Comparison of ENCODE assay signal across 14 cellular contexts in the genomic region with DNA sequence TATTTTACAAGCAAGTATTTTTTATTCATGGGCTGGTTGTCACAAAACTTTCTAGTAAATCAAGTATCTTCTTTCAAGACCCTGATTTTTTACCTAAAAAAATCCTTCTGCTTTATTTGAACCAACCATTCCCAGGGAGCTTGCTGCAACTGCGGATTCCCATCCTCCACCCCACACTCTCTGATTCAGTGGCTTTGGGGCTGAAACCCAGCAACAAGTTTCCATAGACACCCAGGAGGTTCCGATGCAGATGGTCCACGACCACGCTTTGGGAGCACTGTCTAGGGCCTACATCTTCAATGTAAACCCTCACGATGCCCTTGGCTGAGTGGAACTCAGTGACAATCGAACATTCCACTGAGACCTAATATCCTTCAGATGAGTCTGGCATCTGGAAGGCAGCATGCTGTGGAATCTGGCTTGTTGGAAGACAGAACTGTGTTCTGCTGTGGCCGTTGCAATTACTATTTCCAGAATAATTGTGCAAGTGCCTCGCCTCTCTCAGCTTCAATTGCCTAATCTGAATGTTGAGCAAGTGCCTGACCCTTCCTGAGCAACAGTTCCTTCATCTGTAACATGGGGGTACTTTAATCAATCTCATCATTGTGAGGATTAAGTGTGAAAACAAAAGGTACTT.
DNase-seq lines count a peak whose midpoint lies in the region; ATAC-seq and TF ChIP-seq lines count a peak whose summit lies in the region.
"Had no signal": no experiment of that assay in that cellular context is flagged by ENCODE, and none has a peak within 500 bp of the region (broad histone marks: within the 10 kb centered on the region; RNA-seq: fewer than 3 reads in every experiment).

No MANE protein-coding gene starts in this region.

- H3K27ac Mint-ChIP-seq in CD14-positive monocyte, result peak overlapping the region; percentile 87 to 95 (median 94)
- no peak overlapping the region for H3K27ac Mint-ChIP-seq in Caco-2 (ENCODE audit: unreplicated experiment)
- H3K27ac Mint-ChIP-seq: activated CD4-positive, alpha-beta T cell treated with anti-CD3 and anti-CD28 coated beads for 36 hours had no signal

- H3K9me3 ChIP-seq in Caco-2, result no peaks in the 10 kb centered on the region

- POLR2A ChIA-PET in Caco-2 (lab: Charles Lee), result no interaction called here

- no peaks in the 10 kb centered on the region for H3K4me1 ChIP-seq in Caco-2

- no peaks in the 10 kb centered on the region for H3K36me3 ChIP-seq in Caco-2 (ENCODE audit: control insufficient read depth, insufficient read depth, low read length)
- H3K36me3 ChIP-seq: cardiac muscle cell had no signal

- peak; percentile 81 for ATAC-seq in omental fat pad (ENCODE audit: low FRiP score)
- no peak for ATAC-seq in HG02870 (IDR thresholded peaks at IDR 0.05; ENCODE audit: unreplicated experiment)
- no peak for ATAC-seq in GM21447 (IDR thresholded peaks at IDR 0.05; ENCODE audit: unreplicated experiment)
- ATAC-seq: activated CD4-positive, alpha-beta T cell treated with anti-CD3 and anti-CD28 coated beads for 36 hours; SK-N-SH treated with all-trans-retinoic acid at 6 μM for 48 hours had no signal

- no peaks in the 10 kb centered on the region for H3K9me3 Mint-ChIP-seq in CD14-positive monocyte
- H3K9me3 Mint-ChIP-seq in Caco-2 (ENCODE audit: unreplicated experiment), result no peaks in the 10 kb centered on the region
- H3K9me3 Mint-ChIP-seq: activated T-helper 1 cell treated with anti-CD3 and anti-CD28 coated beads, Interleukin-12 subunit alpha, Interleukin-12 subunit beta, Interleukin-2, Interleukin-4 antibody, amounts not matched to agents 30 ng/mL and 10 ng/mL and 1 ng/mL, durations not matched to agents 14 hours and 24 hours and 36 hours had no signal

- BruUV-seq in Caco-2 (replicated peaks; lab: Mats Ljungman, UMichigan), result no TSS peak

- H3K36me3 Mint-ChIP-seq in CD14-positive monocyte, result peaks cover 22 to 34% of the 10 kb centered on the region in 2 donors
- H3K36me3 Mint-ChIP-seq in Caco-2 (ENCODE audit: insufficient read depth, unreplicated experiment), result no peaks in the 10 kb centered on the region

- H3K4me1 Mint-ChIP-seq in CD14-positive monocyte (peaks cover 93% of the 10 kb centered on the region), Caco-2 (ENCODE audit: low read depth, unreplicated experiment) (no peaks in the 10 kb centered on the region)

- H3K4me3 Mint-ChIP-seq in CD14-positive monocyte, result peak overlapping the region; percentile 64 to 77
- no peak overlapping the region for H3K4me3 Mint-ChIP-seq in Caco-2 (ENCODE audit: unreplicated experiment)
- H3K4me3 Mint-ChIP-seq: activated CD4-positive, alpha-beta T cell treated with anti-CD3 and anti-CD28 coated beads for 36 hours; activated T-helper 1 cell treated with anti-CD3 and anti-CD28 coated beads, Interleukin-12 subunit alpha, Interleukin-12 subunit beta, Interleukin-2, Interleukin-4 antibody, amounts not matched to agents 30 ng/mL and 10 ng/mL and 1 ng/mL, durations not matched to agents 14 hours and 24 hours and 36 hours had no signal

- intact Hi-C loops in CD14-positive monocyte (cut with micrococcal nuclease), result no loop called here
- intact Hi-C loops in Caco-2 (cut with micrococcal nuclease; ENCODE audit: unreplicated experiment), result no loop called here

- TF ChIP-seq CTCF in CD14-positive monocyte (IDR thresholded peaks at IDR 0.05) (no peak), omental fat pad (IDR thresholded peaks at IDR 0.05) (no peak), Caco-2 (IDR thresholded peaks at IDR 0.05; ENCODE audit: insufficient read depth in 1 of 2, low read depth in 1 of 2, low read length in 1 of 2, severe bottlenecking in 1 of 2, unreplicated experiment in 1 of 2) (no peak)

- CTCF ChIA-PET in Caco-2 (lab: Charles Lee), result no interaction called here

- DNase-seq in CD14-positive monocyte (ENCODE audit: low spot score) (peak; percentile 61), NOMO-1 treated with DMSO at 0.1 percent for 48 hours (lab: John Stamatoyannopoulos, UW; ENCODE audit: unreplicated experiment) (peak; percentile 86), fibroblast of the conjunctiva (ENCODE audit: low read depth) (peak; percentile 13), omental fat pad (ENCODE audit: low spot score) (no peak), Caco-2 (no peak)
- DNase-seq in activated naive CD4-positive, alpha-beta T cell treated with Interleukin-2 at 50 U/mL for 16 hours, result no peak
- DNase-seq: activated CD4-positive, alpha-beta T cell treated with anti-CD3 and anti-CD28 coated beads for 36 hours; kidney glomerular epithelial cell; NCI-H1417 treated with DMSO at 0.1 percent for 48 hours had no signal

- no peaks in the 10 kb centered on the region for H3K27me3 Mint-ChIP-seq in CD14-positive monocyte (ENCODE audit: low read depth in 3 of 3)
- H3K27me3 Mint-ChIP-seq in Caco-2 (ENCODE audit: insufficient read depth, unreplicated experiment), result peaks cover 17% of the 10 kb centered on the region
- H3K27me3 Mint-ChIP-seq: activated CD4-positive, alpha-beta T cell treated with anti-CD3 and anti-CD28 coated beads for 36 hours had no signal

- no peak overlapping the region for H3K4me3 ChIP-seq in Caco-2 (ENCODE audit: low read depth, low read length)
- H3K4me3 ChIP-seq: cardiac muscle cell had no signal

- no peaks in the 10 kb centered on the region; the same call in none of the 2 replicates for H3K27me3 ChIP-seq in Caco-2 (replicated peaks; ENCODE audit: control insufficient read depth, insufficient read depth, low read length)
- H3K27me3 ChIP-seq: cardiac muscle cell had no signal

Comparison
In these comparisons a context has a peak if more than half of its experiments do, and no peak if none do; other contexts are left out.
1. DNase-seq: peak in CD14-positive monocyte (single experiment), NOMO-1 treated with DMSO at 0.1 percent for 48 hours (single experiment) and fibroblast of the conjunctiva (single experiment); none in omental fat pad (single experiment), Caco-2 (0 of 2) and activated naive CD4-positive, alpha-beta T cell treated with Interleukin-2 at 50 U/mL for 16 hours (single experiment).